Comparison of ENCODE assay signal across 9 cellular contexts in the genomic region with DNA sequence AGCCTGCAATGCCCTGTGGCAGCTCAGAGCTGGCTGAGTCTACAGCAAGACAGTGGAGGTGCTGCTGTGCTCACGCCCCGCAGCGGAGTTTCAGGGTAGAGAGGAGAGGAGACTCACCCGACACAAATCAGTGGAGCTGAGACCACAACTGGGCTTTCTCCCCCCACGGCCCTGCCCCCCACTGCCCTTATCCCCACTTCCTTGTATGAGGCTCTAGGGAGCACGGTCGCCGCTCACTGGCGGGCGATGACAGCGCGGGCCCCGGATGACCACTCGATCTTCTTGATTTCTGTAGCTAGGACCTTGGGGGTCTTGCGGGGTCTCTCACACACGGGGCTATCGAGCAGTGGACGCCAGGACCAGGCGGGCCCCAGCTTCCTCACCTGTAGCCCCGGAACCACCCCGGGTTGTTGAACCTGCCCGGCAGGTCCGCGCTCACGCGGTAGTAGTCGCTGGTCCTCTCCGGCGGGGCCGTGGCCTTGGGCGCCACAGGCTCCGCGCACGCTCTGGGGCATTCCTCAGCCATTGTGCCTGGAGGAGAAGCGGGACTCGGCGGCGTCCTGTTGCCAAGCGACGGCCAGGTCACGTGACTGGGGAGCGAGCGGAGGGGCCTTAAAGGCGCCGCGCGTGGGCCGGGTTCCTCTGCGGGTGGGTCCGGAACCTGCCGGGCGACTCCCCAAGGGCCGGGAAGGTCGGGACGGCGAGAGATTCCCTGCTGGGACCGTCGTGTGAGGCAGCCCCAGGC. TPM values are rescaled to one million over a fixed set of nuclear protein-coding genes. Genes with fewer than 3 reads are reported as not detected.
DNase-seq lines count a peak whose midpoint lies in the region; ATAC-seq, FAIRE-seq and TF ChIP-seq lines count a peak whose summit lies in the region.
"Had no signal": no experiment of that assay in that cellular context is flagged by ENCODE, and none has a peak within 500 bp of the region (broad histone marks: within the 10 kb centered on the region; RNA-seq: fewer than 3 reads in every experiment).

No MANE protein-coding gene starts in this region.

- H2AFZ ChIP-seq in GM23248: peak overlapping the region; percentile 96

- in situ Hi-C loops in GM23248 (cut with MboI): no loop called here

- peaks cover 16% of the 10 kb centered on the region for H3K79me2 ChIP-seq in GM23248 (ENCODE audit: insufficient read depth)

- CTCF ChIA-PET in CD8-positive, alpha-beta T cell (lab: Charles Lee): interaction anchor here (1.6 kb wide), 1 partner anchor 9 kb away, joined by 7 read pairs; no protein-coding TSS in a partner anchor

- H3K9me3 Mint-ChIP-seq in CD8-positive, alpha-beta T cell: no peaks in the 10 kb centered on the region

- peak; percentile 37 for ATAC-seq in CD8-positive, alpha-beta T cell
- peak; percentile 88 to 94 (median 90) for ATAC-seq in pancreas
- ATAC-seq in thoracic aorta (ENCODE audit: insufficient number of reproducible peaks, low FRiP score, low read depth): peak; percentile 91

- H3K4me3 Mint-ChIP-seq in CD8-positive, alpha-beta T cell: peak overlapping the region; percentile 88

- H3K4me2 ChIP-seq in GM23248 (ENCODE audit: unreplicated experiment): peak overlapping the region; percentile 92

- no peak for FAIRE-seq in pancreas (lab: Jason Lieb, UNC)

- intact Hi-C loops in CD8-positive, alpha-beta T cell (cut with DNase I, micrococcal nuclease): loop anchor here in 1 of 2 experiments (10.0 kb wide), 2 partner anchors 1045 to 1335 kb away; partner anchors contain the start of gene RNU6ATAC
- intact Hi-C loops in pancreas (cut with DNase I): no loop called here

- H3K9me2 ChIP-seq in GM23248 (ENCODE audit: insufficient read depth): no peaks in the 10 kb centered on the region

- TF ChIP-seq CTCF in CD8-positive, alpha-beta T cell (IDR thresholded peaks at IDR 0.05): no peak
- TF ChIP-seq CTCF in cardiac muscle cell (IDR thresholded peaks at IDR 0.05; ENCODE audit: low read depth, low read length) (no peak), pancreas (IDR thresholded peaks at IDR 0.05) (no peak), thoracic aorta (IDR thresholded peaks at IDR 0.05) (no peak)

- POLR2A ChIA-PET in CD8-positive, alpha-beta T cell (lab: Charles Lee): no interaction called here

- H3K4me3 ChIP-seq in CD8-positive, alpha-beta T cell (ENCODE audit: low read depth, low read length): peak overlapping the region; percentile 62
- peak overlapping the region; percentile 96 for H3K4me3 ChIP-seq in GM23248
- peak overlapping the region; percentile 69 for H3K4me3 ChIP-seq in cardiac muscle cell
- H3K4me3 ChIP-seq in pancreas: peak overlapping the region; percentile 86 to 98 (median 90)
- peak overlapping the region; percentile 90 for H3K4me3 ChIP-seq in thoracic aorta

- no peaks in the 10 kb centered on the region for H3K27me3 Mint-ChIP-seq in CD8-positive, alpha-beta T cell (ENCODE audit: low read depth)

- peak overlapping the region; percentile 91 for H3K9ac ChIP-seq in GM23248

- H3K27me3 ChIP-seq in CD8-positive, alpha-beta T cell (ENCODE audit: insufficient read depth, low read length): no peaks in the 10 kb centered on the region
- H3K27me3 ChIP-seq in GM23248 (replicated peaks; ENCODE audit: insufficient read depth) (no peaks in the 10 kb centered on the region), cardiac muscle cell (no peaks in the 10 kb centered on the region), pancreas (no peaks in the 10 kb centered on the region), thoracic aorta (replicated peaks; ENCODE audit: insufficient read depth) (no peaks in the 10 kb centered on the region)

- H3K4me1 Mint-ChIP-seq in CD8-positive, alpha-beta T cell (ENCODE audit: low read depth): peaks cover 19% of the 10 kb centered on the region

- no peaks in the 10 kb centered on the region for H3F3A ChIP-seq in GM23248 (ENCODE audit: insufficient read depth)

- H4K20me1 ChIP-seq in GM23248 (ENCODE audit: insufficient read depth): no peaks in the 10 kb centered on the region

- DNase-seq in CD8-positive, alpha-beta T cell: peak; percentile 75 to 94 (median 87)
- DNase-seq in GM23248 (peak; percentile 94), NCI-H1048 (lab: John Stamatoyannopoulos, UW) (peak; percentile 3), SW 1271 (lab: John Stamatoyannopoulos, UW) (peak; percentile 36 to 84), cardiac muscle cell (ENCODE audit: low read depth in 1 of 2, low spot score in 1 of 2) (peak; percentile 95 to 97), pancreas (peak; percentile 95 to 99 (median 96)), thoracic aorta (ENCODE audit: low spot score) (peak; percentile 76)
- DNase-seq in activated naive CD8-positive, alpha-beta T cell treated with anti-CD3 and anti-CD28 coated beads, Interleukin-2, amount 50 U/mL, for 16 hours (ENCODE audit: low read depth, low spot score): peak; percentile 76

- H3K27ac ChIP-seq in CD8-positive, alpha-beta T cell (ENCODE audit: low read depth, low read length): no peak overlapping the region
- H3K27ac ChIP-seq in GM23248: 0 out of 2 replicates have a peak overlapping the region, but pooled peaks have one; percentile 6
- H3K27ac ChIP-seq in cardiac muscle cell: peak overlapping the region; percentile 58
- H3K27ac ChIP-seq in pancreas: peak overlapping the region; percentile 55 to 75 (median 70)
- H3K27ac ChIP-seq in thoracic aorta: peak overlapping the region; percentile 38 to 60

- H3K4me1 ChIP-seq in CD8-positive, alpha-beta T cell (ENCODE audit: insufficient read depth, low read length): peaks cover 23% of the 10 kb centered on the region
- H3K4me1 ChIP-seq in GM23248 (ENCODE audit: insufficient read depth) (peaks cover 4% of the 10 kb centered on the region; the same call in 1 of the 2 replicates), cardiac muscle cell (ENCODE audit: low read depth) (peaks cover 11% of the 10 kb centered on the region), pancreas (peaks cover 0 to 11% (median 3%) of the 10 kb centered on the region in 3 donors), thoracic aorta (ENCODE audit: control insufficient read depth in 1 of 2, low read depth in 2 of 2) (peaks cover 3 to 23% of the 10 kb centered on the region in 2 donors)

- no peak overlapping the region for H3K27ac Mint-ChIP-seq in CD8-positive, alpha-beta T cell

- 3 to 5% methylated on average over 57 to 58 of the region's 58 CpGs for whole genome bisulfite sequencing in GM23248 (ENCODE audit: low coverage in 1 of 2, low lambda C conversion rate in 2 of 2, missing lambda C conversion rate in 2 of 2), 2 experiments
- WGBS in pancreas, 2 donors: 0 to 1% methylated on average over 47 to 58 of the region's 58 CpGs

- peaks cover 31% of the 10 kb centered on the region for H3K36me3 Mint-ChIP-seq in CD8-positive, alpha-beta T cell

- H3K36me3 ChIP-seq in CD8-positive, alpha-beta T cell (ENCODE audit: insufficient read depth, low read length): peaks cover 7% of the 10 kb centered on the region
- no peaks in the 10 kb centered on the region for H3K36me3 ChIP-seq in GM23248 (ENCODE audit: low read depth)
- H3K36me3 ChIP-seq in cardiac muscle cell: peaks cover 6% of the 10 kb centered on the region
- H3K36me3 ChIP-seq in pancreas: peaks cover 2 to 12% (median 7%) of the 10 kb centered on the region in 3 donors
- H3K36me3 ChIP-seq in thoracic aorta: peaks cover 21% of the 10 kb centered on the region

- H3K9me3 ChIP-seq in CD8-positive, alpha-beta T cell (ENCODE audit: low read length): no peaks in the 10 kb centered on the region
- H3K9me3 ChIP-seq in GM23248 (ENCODE audit: low read depth): no peaks in the 10 kb centered on the region
- H3K9me3 ChIP-seq in cardiac muscle cell (ENCODE audit: low read depth): no peaks in the 10 kb centered on the region
- H3K9me3 ChIP-seq in pancreas: no peaks in the 10 kb centered on the region
- H3K9me3 ChIP-seq in thoracic aorta: no peaks in the 10 kb centered on the region

RNA-seq across cellular contexts. Expression of gene MRPS2, which starts 1.0 kb away (rescaled TPM):
- 10 to 100 TPM; 29.6 to 31.9 TPM for total RNA-seq in CD8-positive, alpha-beta T cell
- 32.2 and 45.3 TPM in 2 replicates for total RNA-seq in GM23248 (2014; rRNA removed; shearing (Covaris generic))
- polyA plus RNA-seq in GM23248 (2016; fragmentation: Nextera tagmentation; extraction: Ambion mirVana) (51.7 and 55.3 TPM in 2 replicates), cardiac muscle cell (79.9 and 103 TPM in 2 replicates), pancreas (10 to 100 TPM; 30.3 to 34.9 TPM)
- total RNA-seq in cardiac muscle cell (64.7 and 76.2 TPM in 2 replicates), pancreas (10 to 100 TPM; 16.0 to 22.4 (median 18.8) TPM), thoracic aorta (10 to 100 TPM; 31.5 to 32.2 TPM)

RNA-seq across cellular contexts. Expression of gene PPP1R26, which starts 19.9 kb away (rescaled TPM):
- total RNA-seq in CD8-positive, alpha-beta T cell: under 1 TPM; 0.35 to 0.36 TPM
- 13.4 and 19.2 TPM in 2 replicates for total RNA-seq in GM23248 (2014; rRNA removed; shearing (Covaris generic))
- polyA plus RNA-seq in GM23248 (2016; fragmentation: Nextera tagmentation; extraction: Ambion mirVana) (2.2 and 3.4 TPM in 2 replicates), cardiac muscle cell (25.9 and 33.7 TPM in 2 replicates), pancreas (10 to 100 TPM; 12.9 to 14.9 TPM)
- total RNA-seq in cardiac muscle cell (43.1 and 62.2 TPM in 2 replicates), pancreas (10 to 100 TPM in 5 of 6 donors, 1 to 10 TPM in 1; 9.4 to 20.0 (median 12.1) TPM), thoracic aorta (10 to 100 TPM; 11.9 to 17.6 TPM)

RNA-seq across cellular contexts. Expression of gene LCN1, which starts 21.7 kb away (rescaled TPM):
- total RNA-seq in CD8-positive, alpha-beta T cell: not detected
- total RNA-seq in GM23248 (2014; rRNA removed; shearing (Covaris generic)): not detected in 2 replicates
- polyA plus RNA-seq in GM23248 (2016; fragmentation: Nextera tagmentation; extraction: Ambion mirVana) (not detected in 2 replicates), cardiac muscle cell (0.37 and 1.2 TPM in 2 replicates), pancreas (not detected)
- total RNA-seq in cardiac muscle cell (not detected in 2 replicates), pancreas (not detected), thoracic aorta (not detected)
- total RNA-seq: T-helper 2 cell treated with Interferon-gamma antibody and Interleukin-4, amounts not matched to agents 100 ng/mL and 5 ng/mL, for 36 hours had no signal

RNA-seq across cellular contexts. Expression of gene OBP2A, which starts 46.4 kb away (rescaled TPM):
- not detected for total RNA-seq in CD8-positive, alpha-beta T cell
- total RNA-seq in GM23248 (2014; rRNA removed; shearing (Covaris generic)): not detected in 2 replicates
- polyA plus RNA-seq in GM23248 (2016; fragmentation: Nextera tagmentation; extraction: Ambion mirVana): not detected in 2 replicates
- 0.53 TPM in 1 of 2 replicates, not detected in the other for total RNA-seq in cardiac muscle cell
- polyA plus RNA-seq in cardiac muscle cell: not detected in 2 replicates
- total RNA-seq in pancreas: not detected
- polyA plus RNA-seq in pancreas: not detected
- not detected for total RNA-seq in thoracic aorta
- total RNA-seq: T-helper 2 cell treated with Interferon-gamma antibody and Interleukin-4, amounts not matched to agents 100 ng/mL and 5 ng/mL, for 36 hours had no signal

Comparison
In these comparisons a context has a peak if more than half of its experiments do, and no peak if none do; other contexts are left out.
1. ATAC-seq: peak in every context shown above with its lines; median percentile 91 in thoracic aorta; 90 in pancreas; 37 in CD8-positive, alpha-beta T cell.
2. DNase-seq: peak in every context shown above with its lines; median percentile 96 in pancreas; 96 in cardiac muscle cell; 94 in GM23248; 87 in CD8-positive, alpha-beta T cell; 76 in activated naive CD8-positive, alpha-beta T cell treated with anti-CD3 and anti-CD28 coated beads, Interleukin-2, amount 50 U/mL, for 16 hours; 76 in thoracic aorta; 60 in SW 1271; 3 in NCI-H1048.
3. RNA of gene PPP1R26, which starts 19.9 kb away (total RNA-seq): 43.1 to 62.2 TPM in cardiac muscle cell, 11.9 to 17.6 TPM in thoracic aorta, 13.4 to 19.2 TPM in GM23248 and 9.4 to 20.0 TPM in pancreas; 0.35 to 0.36 TPM in CD8-positive, alpha-beta T cell; every median in the first group is over 4 times any median in the second.
4. Peak in every context shown above with its lines, with median percentiles within 50 percentile points of each other: H3K4me3 ChIP-seq.